ENCODE assay signal across 22 cellular contexts in the genomic region with DNA sequence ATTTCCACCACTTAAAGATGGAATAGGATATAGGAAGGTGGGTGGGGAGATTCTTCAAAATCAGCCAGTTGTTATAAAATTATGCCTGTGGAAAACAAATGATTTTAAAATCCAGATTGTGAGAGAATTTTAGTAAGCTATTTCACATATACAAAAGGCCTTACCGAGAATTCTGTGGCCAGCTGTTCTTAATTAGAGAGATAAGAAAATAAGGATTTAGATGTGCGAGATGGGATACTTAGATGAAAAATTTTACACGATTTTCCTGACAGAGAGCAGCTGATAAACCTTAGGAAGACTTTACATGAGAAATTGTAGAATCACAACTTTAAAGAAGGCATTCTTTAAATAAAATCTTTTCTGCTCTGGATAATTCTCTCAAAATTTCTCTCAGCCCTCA.
DNase-seq lines count a peak whose midpoint lies in the region; ATAC-seq, FAIRE-seq and TF ChIP-seq lines count a peak whose summit lies in the region.
"Had no signal": no experiment of that assay in that cellular context is flagged by ENCODE, and none has a peak within 500 bp of the region (broad histone marks: within the 10 kb centered on the region; RNA-seq: fewer than 3 reads in every experiment).

No MANE protein-coding gene starts in this region.

- H3K9me2 ChIP-seq in hepatocyte (replicated peaks; ENCODE audit: insufficient read depth) = no peaks in the 10 kb centered on the region

- peak overlapping the region; percentile 31 for H2AFZ ChIP-seq in OCI-LY3 (ENCODE audit: low read depth, low read length)
- peak overlapping the region; percentile 7 for H2AFZ ChIP-seq in hepatocyte

- no peaks in the 10 kb centered on the region for H4K20me1 ChIP-seq in OCI-LY3 (ENCODE audit: insufficient read depth, low read length)
- no peaks in the 10 kb centered on the region for H4K20me1 ChIP-seq in hepatocyte (ENCODE audit: insufficient read depth, poor library complexity, severe bottlenecking)

- FAIRE-seq in endometrium (lab: Jason Lieb, UNC) (peak; percentile 79), GM12891 (lab: Jason Lieb, UNC) (no peak)
- FAIRE-seq: G401.6, GM19239 had no signal

- H3K4me2 ChIP-seq in OCI-LY3 (ENCODE audit: low read length) = peak overlapping the region; percentile 15
- H3K4me2 ChIP-seq in hepatocyte = no peak overlapping the region

- no peak for TF ChIP-seq POLR2A in GM12891 (IDR thresholded peaks at IDR 0.05; ENCODE audit: low read depth, low read length)

- H3K4me1 ChIP-seq in OCI-LY3 (ENCODE audit: low read length) (peaks cover 31% of the 10 kb centered on the region), hepatocyte (ENCODE audit: insufficient read depth) (no peaks in the 10 kb centered on the region)
- H3K4me1 ChIP-seq: SJSA1 had no signal

- H3K27me3 ChIP-seq in OCI-LY3 (ENCODE audit: low read depth, low read length) (no peaks in the 10 kb centered on the region), hepatocyte (no peaks in the 10 kb centered on the region)
- H3K27me3 ChIP-seq: SJSA1 had no signal

- TF ChIP-seq CTCF in OCI-LY3 (IDR thresholded peaks at IDR 0.05; ENCODE audit: low read depth, low read length) = no peak
- no peak for TF ChIP-seq CTCF in hepatocyte (IDR thresholded peaks at IDR 0.05; ENCODE audit: poor library complexity)

- H3K4me3 ChIP-seq in OCI-LY3 (ENCODE audit: low read length) (no peak overlapping the region), hepatocyte (no peak overlapping the region)
- H3K4me3 ChIP-seq: SJSA1 had no signal

- H3K27ac ChIP-seq in OCI-LY3 (ENCODE audit: low read length) = no peak overlapping the region
- H3K27ac ChIP-seq in hepatocyte = no peak overlapping the region
- H3K27ac ChIP-seq: SJSA1 had no signal

- no peaks in the 10 kb centered on the region for H3K36me3 ChIP-seq in OCI-LY3 (replicated peaks; ENCODE audit: low read depth, low read length)
- no peaks in the 10 kb centered on the region for H3K36me3 ChIP-seq in hepatocyte (replicated peaks; ENCODE audit: insufficient read depth, low read depth)
- H3K36me3 ChIP-seq: SJSA1 had no signal

- no peaks in the 10 kb centered on the region for H3K9me3 ChIP-seq in OCI-LY3 (ENCODE audit: insufficient read depth, low read length)
- H3K9me3 ChIP-seq in hepatocyte (ENCODE audit: low read depth) = no peaks in the 10 kb centered on the region
- H3K9me3 ChIP-seq: SJSA1 had no signal

- H3K79me2 ChIP-seq in OCI-LY3 (ENCODE audit: low read length) (no peaks in the 10 kb centered on the region), hepatocyte (no peaks in the 10 kb centered on the region)

- DNase-seq in hepatocyte (ENCODE audit: low spot score) (no peak), GM12891 (ENCODE audit: insufficient read length, low spot score) (no peak), NCI-H1694 treated with DMSO at 0.1 percent for 48 hours (lab: John Stamatoyannopoulos, UW) (no peak), OCI-M1 (lab: John Stamatoyannopoulos, UW) (no peak)
- DNase-seq: AML-193; C1 segment of cervical spinal cord; CD8-positive, alpha-beta T cell; H7; NCI-H1105; NCI-H146; NCI-H2081; NCI-H2171; NCI-H345; NCI-H524; NCI-H82 had no signal

- no peak overlapping the region for H3K9ac ChIP-seq in OCI-LY3 (ENCODE audit: low read length)

- WGBS in hepatocyte (ENCODE audit: low lambda C conversion rate, missing lambda C conversion rate) = 56% methylated on average over 3 of the region's 3 CpGs

- no peak for ATAC-seq in GM18867 (IDR thresholded peaks at IDR 0.05; ENCODE audit: unreplicated experiment)
- ATAC-seq: CD8-positive, alpha-beta T cell; Right ventricle myocardium inferior had no signal

TF ChIP-seq in GM12891, 5 proteins besides CTCF, POLR2A, EP300 and RAD21:
- no peak for TF ChIP-seq POLR2AphosphoS5 (IDR thresholded peaks at IDR 0.05; ENCODE audit: low read depth, low read length)
- TF ChIP-seq SPI1 (IDR thresholded peaks at IDR 0.05; ENCODE audit: low read depth, low read length) = no peak
- no peak for TF ChIP-seq PAX5 (IDR thresholded peaks at IDR 0.05; ENCODE audit: insufficient read depth, low read length, severe bottlenecking)
